ENCODE assay signal across 19 cellular contexts in the genomic region with DNA sequence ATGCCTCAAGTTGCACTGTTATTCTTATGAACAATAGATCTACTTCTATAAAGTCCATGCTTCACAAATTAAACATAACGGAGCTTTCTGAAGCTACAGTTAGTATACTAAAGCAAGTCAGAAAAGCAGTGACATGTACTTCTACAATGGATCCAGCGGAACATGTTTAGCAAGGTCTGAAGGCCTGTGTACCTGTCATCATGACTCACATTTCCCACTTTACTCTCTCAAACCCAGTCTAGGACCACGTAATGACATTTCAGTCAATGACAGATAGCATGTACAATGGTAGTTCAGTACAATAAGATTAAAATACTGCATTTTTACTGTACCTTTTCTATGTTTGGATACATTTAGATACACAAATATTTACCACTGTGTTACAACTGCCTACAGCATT.
DNase-seq lines count a peak whose midpoint lies in the region; ATAC-seq and TF ChIP-seq lines count a peak whose summit lies in the region.
"Had no signal": no experiment of that assay in that cellular context is flagged by ENCODE, and none has a peak within 500 bp of the region (broad histone marks: within the 10 kb centered on the region; RNA-seq: fewer than 3 reads in every experiment).

No MANE protein-coding gene starts in this region.

- CTCF ChIA-PET in HCT116 (lab: Charles Lee): no interaction called here

- RAD21 ChIA-PET in HCT116 (lab: Charles Lee; ENCODE audit: low non-redundant PET in 1 of 2, low total read pairs in 2 of 2, uncharacterized antibody in 2 of 2, unreplicated experiment in 2 of 2): no interaction called here

- TF ChIP-seq RAD21 in HCT116 (IDR thresholded peaks at IDR 0.05; ENCODE audit: low read depth): no peak

- intact Hi-C loops in activated CD4-positive, alpha-beta T cell treated with anti-CD3 and anti-CD28 coated beads, Interleukin-2, amount 10 ng/mL, durations not matched to agents 24 days and 14 days (cut with micrococcal nuclease): no loop called here
- intact Hi-C loops in HCT116 (cut with micrococcal nuclease) (no loop called here), testis (cut with DNase I; ENCODE audit: low total_unique reads) (no loop called here)

- H3K36me3 Mint-ChIP-seq in activated CD4-positive, alpha-beta T cell treated with anti-CD3 and anti-CD28 coated beads, Interleukin-2, amount 10 ng/mL, durations not matched to agents 24 days and 14 days (ENCODE audit: low read depth): peaks cover 38% of the 10 kb centered on the region

- no peak overlapping the region for H3K9ac ChIP-seq in HCT116 (ENCODE audit: low read length)

- no peak overlapping the region for H3K27ac ChIP-seq in HCT116 (ENCODE audit: low read depth, low read length)
- H3K27ac ChIP-seq in epithelial cell of prostate: no peak overlapping the region
- H3K27ac ChIP-seq in testis: no peak overlapping the region

- POLR2A ChIA-PET in HCT116 (lab: Charles Lee): no interaction called here

- no peak overlapping the region for H2AFZ ChIP-seq in HCT116 (ENCODE audit: low read depth, low read length, poor library complexity, severe bottlenecking)

- H3K9me3 ChIP-seq in HCT116 (ENCODE audit: control insufficient read depth in 1 of 2, insufficient read depth in 1 of 2, low read depth in 1 of 2, low read length in 2 of 2) (no peaks in the 10 kb centered on the region), testis (no peaks in the 10 kb centered on the region)
- H3K9me3 ChIP-seq: Caco-2 had no signal

- no peak for TF ChIP-seq CTCF in HCT116 (IDR thresholded peaks at IDR 0.05 in 2 of 3, conservative IDR thresholded peaks at IDR 0.05 in 1 of 3; ENCODE audit: borderline replicate concordance in 1 of 3, insufficient read depth in 1 of 3, low read depth in 2 of 3, low read length in 2 of 3)
- TF ChIP-seq CTCF in testis (IDR thresholded peaks at IDR 0.05): no peak

- peak overlapping the region; percentile 12 for H3K27ac Mint-ChIP-seq in activated CD4-positive, alpha-beta T cell treated with anti-CD3 and anti-CD28 coated beads, Interleukin-2, amount 10 ng/mL, durations not matched to agents 24 days and 14 days
- H3K27ac Mint-ChIP-seq: CD4-positive, alpha-beta T cell; HFFc6; IgD-negative memory B cell had no signal

- no peak overlapping the region for H3K4me3 ChIP-seq in HCT116 (replicated peaks in 1 of 2; ENCODE audit: low read depth in 1 of 2, low read length in 2 of 2)
- H3K4me3 ChIP-seq in testis: no peak overlapping the region

- no peaks in the 10 kb centered on the region for H4K20me1 ChIP-seq in HCT116 (ENCODE audit: insufficient read depth)

- no peak for TF ChIP-seq POLR2A in HCT116 (IDR thresholded peaks at IDR 0.05; ENCODE audit: borderline replicate concordance, extremely low read depth, insufficient read depth, insufficient read length)
- no peak for TF ChIP-seq POLR2A in testis (IDR thresholded peaks at IDR 0.05)

- H3K27me3 Mint-ChIP-seq in activated CD4-positive, alpha-beta T cell treated with anti-CD3 and anti-CD28 coated beads, Interleukin-2, amount 10 ng/mL, durations not matched to agents 24 days and 14 days: no peaks in the 10 kb centered on the region
- H3K27me3 Mint-ChIP-seq: CD4-positive, alpha-beta T cell; IgD-negative memory B cell had no signal

- 92 to 97% methylated on average over 3 of the region's 3 CpGs for WGBS in testis, 2 donors

- no peak overlapping the region for H3K4me2 ChIP-seq in HCT116 (ENCODE audit: low read length)

- H3K9me3 Mint-ChIP-seq in activated CD4-positive, alpha-beta T cell treated with anti-CD3 and anti-CD28 coated beads, Interleukin-2, amount 10 ng/mL, durations not matched to agents 24 days and 14 days: peaks cover 6% of the 10 kb centered on the region
- H3K9me3 Mint-ChIP-seq: CD4-positive, alpha-beta T cell; HFFc6; IgD-negative memory B cell had no signal

- H3K79me2 ChIP-seq in HCT116 (ENCODE audit: insufficient read depth, low read length): no peaks in the 10 kb centered on the region

- ATAC-seq in HCT116 (no peak), HG03571 (IDR thresholded peaks at IDR 0.05; ENCODE audit: unreplicated experiment) (no peak), HG02973 (IDR thresholded peaks at IDR 0.05; ENCODE audit: unreplicated experiment) (no peak)
- ATAC-seq in stimulated activated naive CD8-positive, alpha-beta T cell treated with anti-CD3 and anti-CD28 coated beads, Interleukin-15, Interleukin-2, amounts not matched to agents 100 U/mL and 50 U/mL, for 24 hours: peak; percentile 96
- ATAC-seq: Panc1, Right ventricle myocardium inferior had no signal

- H3K4me1 ChIP-seq in HCT116 (ENCODE audit: control insufficient read depth in 1 of 2, insufficient read depth in 2 of 2, low read length in 2 of 2) (no peaks in the 10 kb centered on the region), testis (no peaks in the 10 kb centered on the region)
- H3K4me1 ChIP-seq: Caco-2 had no signal

- no TSS peak for BruUV-seq in HCT116 (replicated peaks; lab: Mats Ljungman, UMichigan)

- no peak for DNase-seq in activated CD4-positive, alpha-beta T cell treated with anti-CD3 and anti-CD28 coated beads, Interleukin-2, amount 10 ng/mL, durations not matched to agents 24 days and 14 days
- no peak for DNase-seq in activated CD4-positive, alpha-beta T cell treated with anti-CD3 and anti-CD28 coated beads for 48 hours
- DNase-seq in HCT116 (ENCODE audit: low read depth, low spot score) (peak; percentile 2), epithelial cell of prostate (ENCODE audit: low read depth, low spot score) (peak; percentile 58), testis (no peak)
- no peak for DNase-seq in stimulated activated naive CD8-positive, alpha-beta T cell treated with anti-CD3 and anti-CD28 coated beads, Interleukin-15, Interleukin-2, amounts not matched to agents 100 U/mL and 50 U/mL, for 24 hours
- DNase-seq: Caco-2; CD4-positive, alpha-beta T cell; HFFc6; Karpas-422; NCI-H1436; NCI-H1930; NCI-H345; NCI-H524 treated with DMSO at 0.1 percent for 48 hours had no signal

- H3K4me1 Mint-ChIP-seq in activated CD4-positive, alpha-beta T cell treated with anti-CD3 and anti-CD28 coated beads, Interleukin-2, amount 10 ng/mL, durations not matched to agents 24 days and 14 days: peaks cover 1% of the 10 kb centered on the region
- H3K4me1 Mint-ChIP-seq: IgD-negative memory B cell had no signal

- H3K9me2 ChIP-seq in HCT116 (ENCODE audit: insufficient read depth): no peaks in the 10 kb centered on the region

- no peak overlapping the region for H3K4me3 Mint-ChIP-seq in activated CD4-positive, alpha-beta T cell treated with anti-CD3 and anti-CD28 coated beads, Interleukin-2, amount 10 ng/mL, durations not matched to agents 24 days and 14 days
- H3K4me3 Mint-ChIP-seq: CD4-positive, alpha-beta T cell; HFFc6; IgD-negative memory B cell had no signal

- peaks cover 5 to 9% of the 10 kb centered on the region in 2 experiments; a peak in 3 of 4 replicates for H3K36me3 ChIP-seq in HCT116 (ENCODE audit: control insufficient read depth in 1 of 2, insufficient read depth in 2 of 2, low read length in 2 of 2)
- no peaks in the 10 kb centered on the region for H3K36me3 ChIP-seq in testis (ENCODE audit: low read depth, missing control alignments)

- no peaks in the 10 kb centered on the region for H3K27me3 ChIP-seq in HCT116 (ENCODE audit: insufficient read depth, low read length)
- H3K27me3 ChIP-seq in testis: no peaks in the 10 kb centered on the region

TF ChIP-seq in HCT116, 20 proteins besides CTCF, POLR2A, EP300 and RAD21:
- no peak for TF ChIP-seq ELF1 (IDR thresholded peaks at IDR 0.05; ENCODE audit: borderline replicate concordance, low read depth)
- TF ChIP-seq YY1 (IDR thresholded peaks at IDR 0.05; ENCODE audit: extremely low read depth, insufficient replicate concordance, low read depth, low read length): no peak
- no peak for TF ChIP-seq SRF (IDR thresholded peaks at IDR 0.05; ENCODE audit: low read depth)
- no peak for TF ChIP-seq ZNF274 (IDR thresholded peaks at IDR 0.05; ENCODE audit: low read depth, low read length)
- TF ChIP-seq FOSL1 (IDR thresholded peaks at IDR 0.05; ENCODE audit: low read depth): peak; percentile 26; the same call in 1 of the 2 replicates
- no peak for TF ChIP-seq EZH2 (IDR thresholded peaks at IDR 0.05)

Comparison
In these comparisons a context has a peak if more than half of its experiments do, and no peak if none do; other contexts are left out.
1. DNase-seq: peak in HCT116 (single experiment) and epithelial cell of prostate (single experiment); none in activated CD4-positive, alpha-beta T cell treated with anti-CD3 and anti-CD28 coated beads, Interleukin-2, amount 10 ng/mL, durations not matched to agents 24 days and 14 days (single experiment), activated CD4-positive, alpha-beta T cell treated with anti-CD3 and anti-CD28 coated beads for 48 hours (single experiment), stimulated activated naive CD8-positive, alpha-beta T cell treated with anti-CD3 and anti-CD28 coated beads, Interleukin-15, Interleukin-2, amounts not matched to agents 100 U/mL and 50 U/mL, for 24 hours (single experiment) and testis (single experiment).